23 cellular contexts compared by ENCODE assay signal in genomic region chr10:923844-924523, GRCh38. TPM values are rescaled to one million over a fixed set of nuclear protein-coding genes. Genes with fewer than 3 reads are reported as not detected.
DNase-seq lines count a peak whose midpoint lies in the region; ATAC-seq and TF ChIP-seq lines count a peak whose summit lies in the region.
"Had no signal": no experiment of that assay in that cellular context is flagged by ENCODE, and none has a peak within 500 bp of the region (broad histone marks: within the 10 kb centered on the region; RNA-seq: fewer than 3 reads in every experiment).

No MANE protein-coding gene starts in this region.

- no peak overlapping the region for H3K27ac ChIP-seq in CD8-positive, alpha-beta memory T cell (ENCODE audit: low read depth, low read length)
- H3K27ac ChIP-seq in prostate gland, result no peak overlapping the region
- H3K27ac ChIP-seq: epithelial cell of prostate, heart left ventricle, tibial artery had no signal

- H3K4me1 ChIP-seq in CD8-positive, alpha-beta memory T cell (ENCODE audit: insufficient read depth, low read length), result peaks cover 49% of the 10 kb centered on the region
- H3K4me1 ChIP-seq in mucosa of descending colon (ENCODE audit: low read depth) (peaks cover 36% of the 10 kb centered on the region), prostate gland (replicated peaks) (peaks cover 9% of the 10 kb centered on the region)

- POLR2A ChIA-PET in CD8-positive, alpha-beta memory T cell (lab: Charles Lee), result no interaction called here

- no peaks in the 10 kb centered on the region for H3K27me3 Mint-ChIP-seq in T-helper 2 cell treated with Interferon-gamma antibody and Interleukin-4, amounts not matched to agents 5 μg/mL and 100 μg/mL, for 36 hours (ENCODE audit: low read depth)
- H3K27me3 Mint-ChIP-seq in CD8-positive, alpha-beta memory T cell, result peaks cover 0 to 2% of the 10 kb centered on the region in 2 donors
- H3K27me3 Mint-ChIP-seq in activated T-helper 2 cell treated with anti-CD3 and anti-CD28 coated beads, Interferon-gamma antibody, Interleukin-2, Interleukin-4, amounts not matched to agents 10 μg/mL and 5 μg/mL and 100 μg/mL, durations not matched to agents 14 hours and 24 hours and 36 hours (ENCODE audit: low read depth), result no peaks in the 10 kb centered on the region
- H3K27me3 Mint-ChIP-seq: activated CD4-positive, alpha-beta memory T cell treated with anti-CD3 and anti-CD28 coated beads, Interleukin-2, amount 10 ng/mL, durations not matched to agents 7 days and 5 days; naive B cell had no signal

- peaks cover 3% of the 10 kb centered on the region for H3K36me3 ChIP-seq in CD8-positive, alpha-beta memory T cell (ENCODE audit: insufficient read depth, low read length)
- H3K36me3 ChIP-seq in mucosa of descending colon (ENCODE audit: low read depth) (no peaks in the 10 kb centered on the region), prostate gland (no peaks in the 10 kb centered on the region)

- H3K9me3 Mint-ChIP-seq in T-helper 2 cell treated with Interferon-gamma antibody and Interleukin-4, amounts not matched to agents 5 μg/mL and 100 μg/mL, for 36 hours, result no peaks in the 10 kb centered on the region
- no peaks in the 10 kb centered on the region for H3K9me3 Mint-ChIP-seq in CD8-positive, alpha-beta memory T cell
- no peaks in the 10 kb centered on the region for H3K9me3 Mint-ChIP-seq in activated T-helper 2 cell treated with anti-CD3 and anti-CD28 coated beads, Interferon-gamma antibody, Interleukin-2, Interleukin-4, amounts not matched to agents 10 μg/mL and 5 μg/mL and 100 μg/mL, durations not matched to agents 14 hours and 24 hours and 36 hours
- H3K9me3 Mint-ChIP-seq: activated CD4-positive, alpha-beta memory T cell treated with anti-CD3 and anti-CD28 coated beads, Interleukin-2, amount 10 ng/mL, durations not matched to agents 7 days and 5 days; activated naive CD4-positive, alpha-beta T cell treated with anti-CD3 and anti-CD28 coated beads, Interleukin-2, amount 50 U/mL, for 72 hours; naive B cell had no signal

- 82% methylated on average over 8 of the region's 8 CpGs for WGBS in prostate gland

- H3K4me3 Mint-ChIP-seq in T-helper 2 cell treated with Interferon-gamma antibody and Interleukin-4, amounts not matched to agents 5 μg/mL and 100 μg/mL, for 36 hours, result no peak overlapping the region
- H3K4me3 Mint-ChIP-seq in CD8-positive, alpha-beta memory T cell, result peak overlapping the region in 5 of 7 donors; percentile 2 to 59 (median 30)
- no peak overlapping the region for H3K4me3 Mint-ChIP-seq in activated T-helper 2 cell treated with anti-CD3 and anti-CD28 coated beads, Interferon-gamma antibody, Interleukin-2, Interleukin-4, amounts not matched to agents 10 μg/mL and 5 μg/mL and 100 μg/mL, durations not matched to agents 14 hours and 24 hours and 36 hours (ENCODE audit: low read depth)
- H3K4me3 Mint-ChIP-seq: activated CD4-positive, alpha-beta memory T cell treated with anti-CD3 and anti-CD28 coated beads, Interleukin-2, amount 10 ng/mL, durations not matched to agents 7 days and 5 days had no signal

- no peaks in the 10 kb centered on the region for H3K27me3 ChIP-seq in CD8-positive, alpha-beta memory T cell (ENCODE audit: insufficient read depth, low read length, poor library complexity, severe bottlenecking)
- H3K27me3 ChIP-seq in prostate gland (replicated peaks; ENCODE audit: insufficient read depth), result no peaks in the 10 kb centered on the region
- H3K27me3 ChIP-seq: heart left ventricle, tibial artery had no signal

- peak overlapping the region; percentile 9 for H3K27ac Mint-ChIP-seq in T-helper 2 cell treated with Interferon-gamma antibody and Interleukin-4, amounts not matched to agents 5 μg/mL and 100 μg/mL, for 36 hours
- H3K27ac Mint-ChIP-seq in CD8-positive, alpha-beta memory T cell, result peak overlapping the region in 7 of 8 donors; percentile 0 to 75 (median 51)
- H3K27ac Mint-ChIP-seq in activated T-helper 2 cell treated with anti-CD3 and anti-CD28 coated beads, Interferon-gamma antibody, Interleukin-2, Interleukin-4, amounts not matched to agents 10 μg/mL and 5 μg/mL and 100 μg/mL, durations not matched to agents 14 hours and 24 hours and 36 hours, result peak overlapping the region; percentile 5
- H3K27ac Mint-ChIP-seq: activated CD4-positive, alpha-beta memory T cell treated with anti-CD3 and anti-CD28 coated beads, Interleukin-2, amount 10 ng/mL, durations not matched to agents 7 days and 5 days had no signal

- H3K4me3 ChIP-seq in CD8-positive, alpha-beta memory T cell (ENCODE audit: low read length), result no peak overlapping the region
- no peak overlapping the region for H3K4me3 ChIP-seq in mucosa of descending colon
- no peak overlapping the region for H3K4me3 ChIP-seq in prostate gland
- H3K4me3 ChIP-seq: heart left ventricle, tibial artery had no signal

- intact Hi-C loops in activated T-helper 2 cell treated with anti-CD3 and anti-CD28 coated beads, Interferon-gamma antibody, Interleukin-2, Interleukin-4, amounts not matched to agents 10 μg/mL and 5 μg/mL and 100 μg/mL, durations not matched to agents 14 hours and 24 hours and 36 hours (cut with micrococcal nuclease), result no loop called here
- intact Hi-C loops in mucosa of descending colon (cut with DNase I, micrococcal nuclease) (no loop called here), prostate gland (cut with DNase I) (no loop called here)

- H3K4me1 Mint-ChIP-seq in T-helper 2 cell treated with Interferon-gamma antibody and Interleukin-4, amounts not matched to agents 5 μg/mL and 100 μg/mL, for 36 hours (ENCODE audit: low read depth), result peaks cover 32% of the 10 kb centered on the region
- H3K4me1 Mint-ChIP-seq in CD8-positive, alpha-beta memory T cell, result peaks cover 64 to 83% (median 81%) of the 10 kb centered on the region in 3 donors
- H3K4me1 Mint-ChIP-seq in activated T-helper 2 cell treated with anti-CD3 and anti-CD28 coated beads, Interferon-gamma antibody, Interleukin-2, Interleukin-4, amounts not matched to agents 10 μg/mL and 5 μg/mL and 100 μg/mL, durations not matched to agents 14 hours and 24 hours and 36 hours (ENCODE audit: low read depth), result peaks cover 30% of the 10 kb centered on the region

- peak; percentile 56 for ATAC-seq in mucosa of descending colon
- ATAC-seq: activated naive CD4-positive, alpha-beta T cell treated with anti-CD3 and anti-CD28 coated beads, Interleukin-2, amount 50 U/mL, for 72 hours; heart left ventricle; right cardiac atrium; SK-N-SH treated with all-trans-retinoic acid at 6 μM for 48 hours; stimulated activated naive CD8-positive, alpha-beta T cell treated with anti-CD3 and anti-CD28 coated beads, Interleukin-15, Interleukin-2, amounts not matched to agents 100 U/mL and 50 U/mL, for 24 hours had no signal

- no peaks in the 10 kb centered on the region for H3K9me3 ChIP-seq in CD8-positive, alpha-beta memory T cell (ENCODE audit: low read length)
- H3K9me3 ChIP-seq in mucosa of descending colon, result no peaks in the 10 kb centered on the region
- no peaks in the 10 kb centered on the region for H3K9me3 ChIP-seq in prostate gland
- H3K9me3 ChIP-seq: heart left ventricle, tibial artery had no signal

- CTCF ChIA-PET in CD8-positive, alpha-beta memory T cell (lab: Charles Lee), result interaction anchor here (0.8 kb wide), 1 partner anchor 483 kb away, joined by 3 read pairs; no protein-coding TSS in a partner anchor

- peaks cover 32% of the 10 kb centered on the region for H3K36me3 Mint-ChIP-seq in T-helper 2 cell treated with Interferon-gamma antibody and Interleukin-4, amounts not matched to agents 5 μg/mL and 100 μg/mL, for 36 hours (ENCODE audit: low read depth)
- H3K36me3 Mint-ChIP-seq in CD8-positive, alpha-beta memory T cell, result peaks cover 0 to 47% (median 4%) of the 10 kb centered on the region in 3 donors
- peaks cover 44% of the 10 kb centered on the region for H3K36me3 Mint-ChIP-seq in activated T-helper 2 cell treated with anti-CD3 and anti-CD28 coated beads, Interferon-gamma antibody, Interleukin-2, Interleukin-4, amounts not matched to agents 10 μg/mL and 5 μg/mL and 100 μg/mL, durations not matched to agents 14 hours and 24 hours and 36 hours (ENCODE audit: low read depth)
- H3K36me3 Mint-ChIP-seq: naive B cell had no signal

- TF ChIP-seq CTCF in mucosa of descending colon (IDR thresholded peaks at IDR 0.05), result no peak
- no peak for TF ChIP-seq CTCF in prostate gland (IDR thresholded peaks at IDR 0.05)

- no peak for DNase-seq in T-helper 2 cell treated with Interferon-gamma antibody and Interleukin-4, amounts not matched to agents 5 μg/mL and 100 μg/mL, for 36 hours (ENCODE audit: low spot score)
- DNase-seq in T-helper 2 cell (no peak), mucosa of descending colon (no peak), DMS 273 (lab: John Stamatoyannopoulos, UW; ENCODE audit: unreplicated experiment) (no peak), SKM-1 (lab: John Stamatoyannopoulos, UW; ENCODE audit: unreplicated experiment) (no peak), prostate gland (ENCODE audit: low spot score) (no peak)
- DNase-seq in CD8-positive, alpha-beta memory T cell, result no peak
- no peak for DNase-seq in activated T-helper 2 cell treated with anti-CD3 and anti-CD28 coated beads, Interferon-gamma antibody, Interleukin-2, Interleukin-4, amounts not matched to agents 10 μg/mL and 5 μg/mL and 100 μg/mL, durations not matched to agents 14 hours and 24 hours and 36 hours (ENCODE audit: low spot score)
- DNase-seq: 8988T; activated CD4-positive, alpha-beta memory T cell treated with anti-CD3 and anti-CD28 coated beads, Interleukin-2, amount 10 ng/mL, durations not matched to agents 7 days and 5 days; activated T-cell treated with anti-CD3 and anti-CD28 coated beads for 4 hours; central memory CD4-positive, alpha-beta T cell; GDM1; heart left ventricle; naive B cell; NCI-H2029 treated with DMSO at 0.1 percent for 48 hours; right cardiac atrium; stimulated activated CD4-positive, alpha-beta T cell treated with anti-CD3 and anti-CD28 coated beads, Interleukin-4, amount 100 ng/mL, for 4 hours; stimulated activated naive CD8-positive, alpha-beta T cell treated with anti-CD3 and anti-CD28 coated beads, Interleukin-15, Interleukin-2, amounts not matched to agents 100 U/mL and 50 U/mL, for 24 hours; tibial artery had no signal

- no peak for TF ChIP-seq POLR2A in prostate gland (IDR thresholded peaks at IDR 0.05)

RNA-seq across cellular contexts. Expression of gene LARP4B, which starts 7.5 kb away (rescaled TPM):
- total RNA-seq in CD8-positive, alpha-beta memory T cell, result 100 to 1,000 TPM; 121 to 128 TPM
- 30.6 TPM for polyA plus RNA-seq in CD8-positive, alpha-beta memory T cell
- 137 and 152 TPM in 2 replicates for total RNA-seq in activated T-helper 2 cell treated with anti-CD3 and anti-CD28 coated beads, Interferon-gamma antibody, Interleukin-2, Interleukin-4, amounts not matched to agents 10 μg/mL and 5 μg/mL and 100 μg/mL, durations not matched to agents 14 hours and 24 hours and 36 hours
- total RNA-seq in mucosa of descending colon (100 to 1,000 TPM in 2 of 3 donors, 10 to 100 TPM in 1; 97.5 to 155 (median 116) TPM), prostate gland (10 to 100 TPM; 51.9 to 95.4 TPM)

Comparison
In these comparisons a context has a peak if more than half of its experiments do, and no peak if none do; other contexts are left out.
1. H3K4me3 Mint-ChIP-seq: peak in CD8-positive, alpha-beta memory T cell (5 of 7); none in T-helper 2 cell treated with Interferon-gamma antibody and Interleukin-4, amounts not matched to agents 5 μg/mL and 100 μg/mL, for 36 hours (single experiment) and activated T-helper 2 cell treated with anti-CD3 and anti-CD28 coated beads, Interferon-gamma antibody, Interleukin-2, Interleukin-4, amounts not matched to agents 10 μg/mL and 5 μg/mL and 100 μg/mL, durations not matched to agents 14 hours and 24 hours and 36 hours (single experiment).
2. Peak in every context shown above with its lines, with median percentiles within 50 percentile points of each other: H3K27ac Mint-ChIP-seq.